In genomic region chr3:73449774-73450173, GRCh38 we compare ENCODE assay signal across 16 cellular contexts.
DNase-seq lines count a peak whose midpoint lies in the region; ATAC-seq and TF ChIP-seq lines count a peak whose summit lies in the region.
"Had no signal": no experiment of that assay in that cellular context is flagged by ENCODE, and none has a peak within 500 bp of the region (broad histone marks: within the 10 kb centered on the region; RNA-seq: fewer than 3 reads in every experiment).

No MANE protein-coding gene starts in this region.

- H3K27ac Mint-ChIP-seq in activated T-cell treated with anti-CD3 and anti-CD28 coated beads, Interleukin-2, amount 50 U/mL, for 72 hours: no peak overlapping the region
- no peak overlapping the region for H3K27ac Mint-ChIP-seq in activated CD4-positive, alpha-beta T cell treated with anti-CD3 and anti-CD28 coated beads, Interleukin-2, amount 10 ng/mL, durations not matched to agents 7 days and 5 days
- H3K27ac Mint-ChIP-seq: IgD-negative memory B cell had no signal

- POLR2A ChIA-PET in activated CD4-positive, alpha-beta T cell treated with anti-CD3 and anti-CD28 coated beads, Interleukin-2, amount 10 ng/mL, durations not matched to agents 7 days and 5 days (lab: Charles Lee): no interaction called here

- H3K4me3 Mint-ChIP-seq in activated T-cell treated with anti-CD3 and anti-CD28 coated beads, Interleukin-2, amount 50 U/mL, for 72 hours: no peak overlapping the region
- H3K4me3 Mint-ChIP-seq in activated CD4-positive, alpha-beta T cell treated with anti-CD3 and anti-CD28 coated beads, Interleukin-2, amount 10 ng/mL, durations not matched to agents 7 days and 5 days: no peak overlapping the region
- H3K4me3 Mint-ChIP-seq: IgD-negative memory B cell had no signal

- CTCF ChIA-PET in activated CD4-positive, alpha-beta T cell treated with anti-CD3 and anti-CD28 coated beads, Interleukin-2, amount 10 ng/mL, durations not matched to agents 7 days and 5 days (lab: Charles Lee): no interaction called here

- H3K27me3 Mint-ChIP-seq in activated T-cell treated with anti-CD3 and anti-CD28 coated beads, Interleukin-2, amount 50 U/mL, for 72 hours (ENCODE audit: low read depth): peaks cover 4% of the 10 kb centered on the region
- H3K27me3 Mint-ChIP-seq in activated CD4-positive, alpha-beta T cell treated with anti-CD3 and anti-CD28 coated beads, Interleukin-2, amount 10 ng/mL, durations not matched to agents 7 days and 5 days: peaks cover 1% of the 10 kb centered on the region
- H3K27me3 Mint-ChIP-seq: IgD-negative memory B cell had no signal

- ATAC-seq in GM19351 (IDR thresholded peaks at IDR 0.05; ENCODE audit: unreplicated experiment) (peak; percentile 39), HG02759 (IDR thresholded peaks at IDR 0.05; ENCODE audit: unreplicated experiment) (peak; percentile 52), HG03520 (IDR thresholded peaks at IDR 0.05; ENCODE audit: unreplicated experiment) (peak; percentile 38)
- ATAC-seq in activated T-cell treated with anti-CD3 and anti-CD28 coated beads, Interleukin-2, amount 50 U/mL, for 72 hours (replicated peaks in 1 of 2): no peak
- ATAC-seq: A549, lower lobe of right lung had no signal

- H3K4me3 ChIP-seq in GM12864 (ENCODE audit: low read depth, low read length): no peak overlapping the region
- H3K4me3 ChIP-seq: A549, lower lobe of right lung had no signal

- TF ChIP-seq CTCF in GM12864 (IDR thresholded peaks at IDR 0.05; ENCODE audit: low read depth, low read length, missing control alignments): no peak

- H3K36me3 Mint-ChIP-seq in activated T-cell treated with anti-CD3 and anti-CD28 coated beads, Interleukin-2, amount 50 U/mL, for 72 hours (ENCODE audit: insufficient read depth in 2 of 2): no peaks in the 10 kb centered on the region
- H3K36me3 Mint-ChIP-seq in activated CD4-positive, alpha-beta T cell treated with anti-CD3 and anti-CD28 coated beads, Interleukin-2, amount 10 ng/mL, durations not matched to agents 7 days and 5 days (ENCODE audit: low read depth): no peaks in the 10 kb centered on the region
- H3K36me3 Mint-ChIP-seq: IgD-negative memory B cell had no signal

- H3K9me3 Mint-ChIP-seq in activated T-cell treated with anti-CD3 and anti-CD28 coated beads, Interleukin-2, amount 50 U/mL, for 72 hours: no peaks in the 10 kb centered on the region
- H3K9me3 Mint-ChIP-seq in activated CD4-positive, alpha-beta T cell treated with anti-CD3 and anti-CD28 coated beads, Interleukin-2, amount 10 ng/mL, durations not matched to agents 7 days and 5 days: no peaks in the 10 kb centered on the region
- H3K9me3 Mint-ChIP-seq: IgD-negative memory B cell had no signal

- H3K4me1 Mint-ChIP-seq in activated T-cell treated with anti-CD3 and anti-CD28 coated beads, Interleukin-2, amount 50 U/mL, for 72 hours (ENCODE audit: low read depth): no peaks in the 10 kb centered on the region
- no peaks in the 10 kb centered on the region for H3K4me1 Mint-ChIP-seq in activated CD4-positive, alpha-beta T cell treated with anti-CD3 and anti-CD28 coated beads, Interleukin-2, amount 10 ng/mL, durations not matched to agents 7 days and 5 days

- DNase-seq in GM12864 (ENCODE audit: low read depth) (peak; percentile 34), COLO668 (lab: John Stamatoyannopoulos, UW; ENCODE audit: unreplicated experiment) (no peak), cerebellar nuclear complex (lab: John Stamatoyannopoulos, UW) (no peak)
- DNase-seq in activated T-cell treated with anti-CD3 and anti-CD28 coated beads, Interleukin-2, amount 50 U/mL, for 72 hours: no peak
- DNase-seq in activated CD4-positive, alpha-beta T cell treated with anti-CD3 and anti-CD28 coated beads, Interleukin-2, amount 10 ng/mL, durations not matched to agents 7 days and 5 days: no peak
- DNase-seq: activated naive CD4-positive, alpha-beta T cell; Calu3; central memory CD4-positive, alpha-beta T cell; lower lobe of right lung; NCI-H187 treated with DMSO at 0.1 percent for 48 hours; T-helper 1 cell had no signal

Comparison
In these comparisons a context has a peak if more than half of its experiments do, and no peak if none do; other contexts are left out.
1. ATAC-seq: peak in GM19351 (single experiment), HG02759 (single experiment) and HG03520 (single experiment); none in activated T-cell treated with anti-CD3 and anti-CD28 coated beads, Interleukin-2, amount 50 U/mL, for 72 hours (0 of 2).